8 cellular contexts compared by ENCODE assay signal in the genomic region with DNA sequence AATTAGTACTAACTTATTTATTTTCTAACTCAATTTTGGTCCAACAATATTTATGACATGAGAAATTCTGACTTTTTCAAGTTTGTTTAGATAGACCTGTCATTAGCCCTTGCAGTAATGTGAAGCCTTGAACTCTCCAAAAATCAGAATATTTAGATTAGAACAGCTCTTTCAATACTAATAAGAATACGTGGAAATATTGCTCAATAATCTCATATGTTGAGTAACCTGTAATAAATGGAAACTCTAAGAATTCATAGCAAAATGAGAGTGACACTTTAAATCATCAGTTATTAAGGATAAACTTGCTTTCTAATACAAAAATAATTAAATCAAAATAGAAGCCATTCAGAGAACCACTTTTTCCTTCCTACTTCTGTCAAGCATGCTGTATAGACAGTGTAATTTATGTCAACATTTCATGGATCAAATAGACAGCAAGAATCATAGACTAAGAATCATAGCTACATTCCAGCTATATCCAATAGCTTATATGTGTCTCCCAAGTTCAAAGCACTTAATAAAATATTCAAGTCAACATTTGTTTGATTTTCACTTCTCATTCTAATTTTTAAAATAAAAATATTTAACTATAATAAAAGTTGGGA.
"Had no signal": no experiment of that assay in that cellular context is flagged by ENCODE, and none has a peak within 500 bp of the region (broad histone marks: within the 10 kb centered on the region; RNA-seq: fewer than 3 reads in every experiment).

No MANE protein-coding gene starts in this region.

- FAIRE-seq: G401.6, GM12878, GM12891, GM12892, GM18507, GM19239 had no signal

- H3K4me3 ChIP-seq: GM12878 had no signal

- DNase-seq: GDM1, GF-D8 had no signal

- ATAC-seq: GM12878 had no signal
